In genomic region chr17:17950806-17951205, GRCh38 we compare ENCODE assay signal across 16 cellular contexts. TPM values are rescaled to one million over a fixed set of nuclear protein-coding genes. Genes with fewer than 3 reads are reported as not detected.
DNase-seq lines count a peak whose midpoint lies in the region; ATAC-seq, FAIRE-seq and TF ChIP-seq lines count a peak whose summit lies in the region.
"Had no signal": no experiment of that assay in that cellular context is flagged by ENCODE, and none has a peak within 500 bp of the region (broad histone marks: within the 10 kb centered on the region; RNA-seq: fewer than 3 reads in every experiment).

No MANE protein-coding gene starts in this region.

- H3K36me3 ChIP-seq in Caco-2 (ENCODE audit: control insufficient read depth, insufficient read depth, low read length): no peaks in the 10 kb centered on the region; the same call in 1 of the 2 replicates
- peaks cover 3% of the 10 kb centered on the region for H3K36me3 ChIP-seq in bronchial epithelial cell (ENCODE audit: control insufficient read depth, insufficient read depth, low read length)
- H3K36me3 ChIP-seq: colonic mucosa, right atrium auricular region had no signal

- no peaks in the 10 kb centered on the region for H3K9me3 Mint-ChIP-seq in Caco-2 (ENCODE audit: unreplicated experiment)
- H3K9me3 Mint-ChIP-seq: immature natural killer cell had no signal

- H3K4me3 ChIP-seq in Caco-2 (ENCODE audit: low read depth, low read length) (no peak overlapping the region), bronchial epithelial cell (ENCODE audit: low read depth, low read length) (no peak overlapping the region)
- H3K4me3 ChIP-seq: BLaER1 treated with 17β-estradiol and CSF1 and Interleukin-3, amounts not matched to agents 10 nM and 100 nM; colonic mucosa; right atrium auricular region; stomach had no signal

- intact Hi-C loops in Caco-2 (cut with micrococcal nuclease; ENCODE audit: unreplicated experiment): loop anchor here (2.0 kb wide), 1 partner anchor 82 kb away; no protein-coding TSS in a partner anchor
- intact Hi-C loops in left colon (cut with DNase I, micrococcal nuclease): no loop called here

- peak; percentile 44 to 72 for TF ChIP-seq CTCF in Caco-2 (IDR thresholded peaks at IDR 0.05; ENCODE audit: insufficient read depth in 1 of 2, low read depth in 1 of 2, low read length in 1 of 2, severe bottlenecking in 1 of 2, unreplicated experiment in 1 of 2)
- TF ChIP-seq CTCF in bronchial epithelial cell (IDR thresholded peaks at IDR 0.05; ENCODE audit: insufficient read depth, low read length, severe bottlenecking): peak; percentile 55
- no peak for TF ChIP-seq CTCF in GM13976 (IDR thresholded peaks at IDR 0.05; ENCODE audit: borderline replicate concordance, control extremely low read depth, extremely low read depth, insufficient read depth, missing control alignments)

- no peak overlapping the region for H3K27ac Mint-ChIP-seq in Caco-2 (ENCODE audit: unreplicated experiment)
- H3K27ac Mint-ChIP-seq: activated naive CD8-positive, alpha-beta T cell; immature natural killer cell had no signal

- CTCF ChIA-PET in Caco-2 (lab: Charles Lee): no interaction called here

- ATAC-seq in left colon: peak; percentile 45
- no peak for ATAC-seq in HG03432 (IDR thresholded peaks at IDR 0.05; ENCODE audit: unreplicated experiment)

- no TSS peak for BruUV-seq in Caco-2 (replicated peaks; lab: Mats Ljungman, UMichigan)

- no peak overlapping the region for H3K4me3 Mint-ChIP-seq in Caco-2 (ENCODE audit: unreplicated experiment)
- H3K4me3 Mint-ChIP-seq: activated naive CD8-positive, alpha-beta T cell; immature natural killer cell had no signal

- POLR2A ChIA-PET in Caco-2 (lab: Charles Lee): no interaction called here

- peaks cover 9% of the 10 kb centered on the region for H3K4me1 Mint-ChIP-seq in Caco-2 (ENCODE audit: low read depth, unreplicated experiment)

- no peaks in the 10 kb centered on the region for H3K27me3 Mint-ChIP-seq in Caco-2 (ENCODE audit: insufficient read depth, unreplicated experiment)
- H3K27me3 Mint-ChIP-seq: activated naive CD8-positive, alpha-beta T cell had no signal

- peaks cover 22% of the 10 kb centered on the region for H3K36me3 Mint-ChIP-seq in Caco-2 (ENCODE audit: insufficient read depth, unreplicated experiment)

- TF ChIP-seq EP300 in Ishikawa (IDR thresholded peaks at IDR 0.05; ENCODE audit: borderline replicate concordance): no peak

- in situ Hi-C loops in GM13976 (cut with MboI; ENCODE audit: low sequenced_read_pairs, unreplicated experiment): no loop called here

- TF ChIP-seq RAD21 in Ishikawa (IDR thresholded peaks at IDR 0.05; ENCODE audit: low read depth): peak; percentile 11; the same call in 1 of the 2 replicates

- peaks cover 16% of the 10 kb centered on the region for H3K4me1 ChIP-seq in Caco-2
- H3K4me1 ChIP-seq: colonic mucosa had no signal

- peak in 1 of 2 experiments; percentile 56 for DNase-seq in Caco-2
- no peak for DNase-seq in bronchial epithelial cell (ENCODE audit: low read depth)
- DNase-seq in left colon: no peak
- no peak for DNase-seq in GM13976 (ENCODE audit: low spot score)
- DNase-seq in cerebellar cortex (ENCODE audit: low spot score): no peak
- DNase-seq in HK-2 (ENCODE audit: unreplicated experiment): no peak
- DNase-seq: colonic mucosa, immature natural killer cell, NCI-H1436, NCI-H526 treated with DMSO at 0.1 percent for 48 hours, stomach had no signal

- no peaks in the 10 kb centered on the region for H3K9me3 ChIP-seq in Caco-2
- H3K9me3 ChIP-seq: colonic mucosa, right atrium auricular region, stomach had no signal

- no peak for FAIRE-seq in bronchial epithelial cell (lab: Jason Lieb, UNC)

- no peaks in the 10 kb centered on the region for H3K27me3 ChIP-seq in Caco-2 (replicated peaks; ENCODE audit: control insufficient read depth, insufficient read depth, low read length)
- no peaks in the 10 kb centered on the region for H3K27me3 ChIP-seq in bronchial epithelial cell (ENCODE audit: control insufficient read depth, insufficient read depth, low read length)
- H3K27me3 ChIP-seq: BLaER1 treated with 17β-estradiol and CSF1 and Interleukin-3, amounts not matched to agents 10 nM and 100 nM; colonic mucosa; right atrium auricular region; stomach had no signal

TF ChIP-seq in Ishikawa, 13 proteins besides CTCF, POLR2A, EP300 and RAD21:
- TF ChIP-seq FOXM1 (IDR thresholded peaks at IDR 0.05; ENCODE audit: borderline replicate concordance, low read depth) (no peak), TAF1 (IDR thresholded peaks at IDR 0.05; ENCODE audit: low read depth) (no peak), REST (IDR thresholded peaks at IDR 0.05; ENCODE audit: low read depth) (no peak), CREB1 (IDR thresholded peaks at IDR 0.05; ENCODE audit: low read depth) (no peak), YY1 (IDR thresholded peaks at IDR 0.05; ENCODE audit: low read depth) (no peak), TEAD4 (IDR thresholded peaks at IDR 0.05) (no peak), MAX (IDR thresholded peaks at IDR 0.05) (no peak)

RNA-seq across cellular contexts. Expression of gene TOM1L2, which starts 21.4 kb away (rescaled TPM):
- 35.5 and 43.3 TPM in 2 replicates for total RNA-seq in Caco-2 (2022)
- 12.4 and 17.8 TPM in 2 replicates for total RNA-seq in bronchial epithelial cell
- 10 to 100 TPM; 55.5 to 72.9 TPM for total RNA-seq in left colon

RNA-seq across cellular contexts. Expression of gene DRC3, which starts 21.9 kb away (rescaled TPM):
- total RNA-seq in Caco-2 (2022): 1.6 and 2.1 TPM in 2 replicates
- under 0.01 and 0.13 TPM in 2 replicates for total RNA-seq in bronchial epithelial cell
- 1 to 10 TPM in 1 of 2 donors, under 1 TPM in 1; 0.61 to 1.3 TPM for total RNA-seq in left colon
